ENCODE assay signal across 24 cellular contexts in genomic region chr16:68563631-68564366, GRCh38. TPM values are rescaled to one million over a fixed set of nuclear protein-coding genes. Genes with fewer than 3 reads are reported as not detected.
DNase-seq lines count a peak whose midpoint lies in the region; ATAC-seq, FAIRE-seq and TF ChIP-seq lines count a peak whose summit lies in the region.
"Had no signal": no experiment of that assay in that cellular context is flagged by ENCODE, and none has a peak within 500 bp of the region (broad histone marks: within the 10 kb centered on the region; RNA-seq: fewer than 3 reads in every experiment).

No MANE protein-coding gene starts in this region.

- no peak for DNase-seq in CD8-positive, alpha-beta memory T cell
- peak; percentile 9 for DNase-seq in GM23338 (ENCODE audit: low spot score)
- no peak for DNase-seq in K562 (ENCODE audit: extremely low read depth in 1 of 4, low spot score in 3 of 4)
- peak; percentile 32 for DNase-seq in mesendoderm
- no peak for DNase-seq in HAP-1 (ENCODE audit: low spot score in 2 of 2)
- DNase-seq: activated CD4-positive, alpha-beta memory T cell treated with anti-CD3 and anti-CD28 coated beads for 36 hours; amygdala; Calu3; central memory CD4-positive, alpha-beta T cell; GDM1; NCI-H1048; NCI-H2029; psoas muscle; stimulated activated naive CD4-positive, alpha-beta T cell treated with Interleukin-2 at 50 U/mL for 16 hours had no signal

- H2BK5ac ChIP-seq in mesendoderm (ENCODE audit: low read length) = no peak overlapping the region

- H3K4me2 ChIP-seq in GM23338 = no peak overlapping the region
- no peak overlapping the region for H3K4me2 ChIP-seq in K562 (ENCODE audit: insufficient read depth, low read length)
- H3K4me2 ChIP-seq in mesendoderm (ENCODE audit: low read length) = no peak overlapping the region
- H3K4me2 ChIP-seq: KMS-11, neural progenitor cell had no signal

- H3K9ac ChIP-seq in K562 (ENCODE audit: insufficient read depth in 1 of 2, low read depth in 2 of 2, low read length in 2 of 2) (no peak overlapping the region), mesendoderm (ENCODE audit: low read length) (no peak overlapping the region)
- H3K9ac ChIP-seq: KMS-11, neural progenitor cell had no signal

- peaks cover 55 to 99% (median 95%) of the 10 kb centered on the region in 5 donors for H3K9me3 Mint-ChIP-seq in CD8-positive, alpha-beta memory T cell
- peaks cover 100% of the 10 kb centered on the region for H3K9me3 Mint-ChIP-seq in GM23338

- CTCF ChIA-PET in CD8-positive, alpha-beta memory T cell (lab: Charles Lee) = no interaction called here
- CTCF ChIA-PET in K562 (lab: Yijun Ruan, JAX; ENCODE audit: low intra/inter-chr PET ratio) = no interaction called here

- H3K27ac Mint-ChIP-seq in CD8-positive, alpha-beta memory T cell = no peak overlapping the region
- H3K27ac Mint-ChIP-seq in GM23338 = no peak overlapping the region
- H3K27ac Mint-ChIP-seq: activated CD4-positive, alpha-beta memory T cell treated with anti-CD3 and anti-CD28 coated beads for 36 hours; neural progenitor cell; WTC11 had no signal

- H3K4me3 ChIP-seq in CD8-positive, alpha-beta memory T cell (ENCODE audit: low read length) = peak overlapping the region; percentile 12
- H3K4me3 ChIP-seq in GM23338 (no peak overlapping the region; the same call in 1 of the 2 replicates), K562 (no peak overlapping the region), mesendoderm (ENCODE audit: low read length) (peak overlapping the region; percentile 41), HAP-1 (no peak overlapping the region)
- H3K4me3 ChIP-seq: esophagus muscularis mucosa, gastroesophageal sphincter, psoas muscle, skin epidermis, tibial nerve had no signal

- TF ChIP-seq CTCF in GM23338 (conservative IDR thresholded peaks at IDR 0.05; ENCODE audit: low read depth in 2 of 2) (no peak), K562 (IDR thresholded peaks at IDR 0.05 in 2 of 3, conservative IDR thresholded peaks at IDR 0.05 in 1 of 3; ENCODE audit: insufficient read depth in 2 of 3, low read depth in 1 of 3, low read length in 3 of 3) (no peak)

- ATAC-seq in GM23338 = no peak
- no peak for ATAC-seq in K562
- ATAC-seq in HG02623 (IDR thresholded peaks at IDR 0.05; ENCODE audit: unreplicated experiment) = no peak
- ATAC-seq in SK-N-SH treated with all-trans-retinoic acid at 6 μM for 48 hours = no peak
- ATAC-seq: gastroesophageal sphincter, psoas muscle, WTC11 had no signal

- no peaks in the 10 kb centered on the region for H3K4me1 Mint-ChIP-seq in CD8-positive, alpha-beta memory T cell
- H3K4me1 Mint-ChIP-seq in GM23338 = no peaks in the 10 kb centered on the region
- H3K4me1 Mint-ChIP-seq: neural progenitor cell, WTC11 had no signal

- no peak for TF ChIP-seq RAD21 in K562 (CRISPR knock-in tag; conservative IDR thresholded peaks at IDR 0.05 in 1 of 2, IDR thresholded peaks at IDR 0.05 in 1 of 2)

- no peaks in the 10 kb centered on the region for H3K9me1 ChIP-seq in K562 (ENCODE audit: control insufficient read depth, insufficient read depth, low read length)

- H3K36me3 ChIP-seq in CD8-positive, alpha-beta memory T cell (ENCODE audit: insufficient read depth, low read length) = peaks cover 49% of the 10 kb centered on the region
- H3K36me3 ChIP-seq in GM23338 (ENCODE audit: insufficient read depth) = peaks cover 77% of the 10 kb centered on the region
- no peaks in the 10 kb centered on the region for H3K36me3 ChIP-seq in K562 (ENCODE audit: control insufficient read depth, insufficient read depth, low read length)
- peaks cover 10% of the 10 kb centered on the region for H3K36me3 ChIP-seq in mesendoderm (ENCODE audit: control insufficient read depth, insufficient read depth, low read length)
- H3K36me3 ChIP-seq in HAP-1 (replicated peaks) = peaks cover 11% of the 10 kb centered on the region

- no TSS peak for BruUV-seq in K562 (replicated peaks; lab: Mats Ljungman, UMichigan)

- no peaks in the 10 kb centered on the region for H3K27me3 Mint-ChIP-seq in CD8-positive, alpha-beta memory T cell
- peaks cover 5% of the 10 kb centered on the region for H3K27me3 Mint-ChIP-seq in GM23338 (ENCODE audit: insufficient read depth, low read depth, poor library complexity)
- H3K27me3 Mint-ChIP-seq: activated CD4-positive, alpha-beta memory T cell treated with anti-CD3 and anti-CD28 coated beads for 36 hours had no signal

- H3K4me1 ChIP-seq in CD8-positive, alpha-beta memory T cell (ENCODE audit: insufficient read depth, low read length) = no peaks in the 10 kb centered on the region
- H3K4me1 ChIP-seq in GM23338 (ENCODE audit: insufficient read depth) (no peaks in the 10 kb centered on the region), K562 (replicated peaks in 1 of 2; ENCODE audit: control insufficient read depth in 2 of 2, insufficient read depth in 2 of 2, low read length in 2 of 2) (no peaks in the 10 kb centered on the region), mesendoderm (ENCODE audit: control insufficient read depth, low read depth, low read length) (no peaks in the 10 kb centered on the region), HAP-1 (no peaks in the 10 kb centered on the region)
- H3K4me1 ChIP-seq: esophagus muscularis mucosa, gastroesophageal sphincter, neural progenitor cell, psoas muscle, tibial nerve had no signal

- H2AFZ ChIP-seq in GM23338 = no peak overlapping the region
- H2AFZ ChIP-seq in K562 (ENCODE audit: low read depth, low read length) = no peak overlapping the region
- H2AFZ ChIP-seq: neural progenitor cell had no signal

- H2BK120ac ChIP-seq in mesendoderm (ENCODE audit: low read depth, low read length) = no peak overlapping the region

- no peaks in the 10 kb centered on the region for H3K79me2 ChIP-seq in GM23338 (replicated peaks; ENCODE audit: insufficient read depth)
- H3K79me2 ChIP-seq in K562 (ENCODE audit: control insufficient read depth, insufficient read depth, low read length) = no peaks in the 10 kb centered on the region
- H3K79me2 ChIP-seq in mesendoderm (ENCODE audit: control insufficient read depth, insufficient read depth, low read length) = no peaks in the 10 kb centered on the region

- H2BK15ac ChIP-seq in mesendoderm (replicated peaks; ENCODE audit: low read depth) = no peak overlapping the region

- H3K56ac ChIP-seq in mesendoderm (ENCODE audit: low read length) = no peak overlapping the region

- H3K9me2 ChIP-seq in GM23338 (ENCODE audit: insufficient read depth) = no peaks in the 10 kb centered on the region

- intact Hi-C loops in K562 (cut with micrococcal nuclease) = no loop called here

- no peak overlapping the region for H3K4ac ChIP-seq in mesendoderm (ENCODE audit: low read depth, low read length)

- no peak overlapping the region for H4K5ac ChIP-seq in mesendoderm (ENCODE audit: low read length)

- no peak overlapping the region for H3K18ac ChIP-seq in mesendoderm (ENCODE audit: low read length)

- H3K9me3 ChIP-seq in CD8-positive, alpha-beta memory T cell (ENCODE audit: low read length) = peaks cover 89% of the 10 kb centered on the region
- peaks cover 16% of the 10 kb centered on the region for H3K9me3 ChIP-seq in K562 (replicated peaks; ENCODE audit: control insufficient read depth, insufficient read depth, low read depth, low read length)
- peaks cover 48% of the 10 kb centered on the region for H3K9me3 ChIP-seq in HAP-1

- H4K8ac ChIP-seq in mesendoderm (ENCODE audit: low read depth, low read length) = no peak overlapping the region

- peak overlapping the region in 1 of 7 donors; percentile 16 for H3K4me3 Mint-ChIP-seq in CD8-positive, alpha-beta memory T cell
- no peak overlapping the region for H3K4me3 Mint-ChIP-seq in GM23338
- H3K4me3 Mint-ChIP-seq: activated CD4-positive, alpha-beta memory T cell treated with anti-CD3 and anti-CD28 coated beads for 36 hours; neural progenitor cell; WTC11 had no signal

- H3K27ac ChIP-seq in CD8-positive, alpha-beta memory T cell (ENCODE audit: low read depth, low read length) = no peak overlapping the region
- H3K27ac ChIP-seq in GM23338 (ENCODE audit: low read depth) (no peak overlapping the region), K562 (ENCODE audit: extremely low read depth, low read depth, low read length) (no peak overlapping the region), mesendoderm (ENCODE audit: low read depth, low read length) (no peak overlapping the region)
- H3K27ac ChIP-seq: esophagus muscularis mucosa, gastroesophageal sphincter, KMS-11, neural progenitor cell, psoas muscle, skin epidermis, tibial nerve had no signal

- TF ChIP-seq POLR2A in K562 (conservative IDR thresholded peaks at IDR 0.05) = no peak

- POLR2A ChIA-PET in CD8-positive, alpha-beta memory T cell (lab: Charles Lee) = interaction anchor here (0.6 kb wide), 1 partner anchor 19 kb away, joined by 4 read pairs; no protein-coding TSS in a partner anchor
- POLR2A ChIA-PET in K562 (lab: Yijun Ruan, JAX) = interaction anchor here (1.4 kb wide), 1 partner anchor 8 kb away, joined by 4 read pairs; no protein-coding TSS in a partner anchor

- H4K20me1 ChIP-seq in GM23338 (replicated peaks; ENCODE audit: insufficient read depth) (no peaks in the 10 kb centered on the region), K562 (replicated peaks; ENCODE audit: control insufficient read depth, insufficient read depth, low read length) (no peaks in the 10 kb centered on the region)

- FAIRE-seq in K562 (lab: Jason Lieb, UNC) = no peak
- FAIRE-seq: GM19239 had no signal

- H3K27me3 ChIP-seq in CD8-positive, alpha-beta memory T cell (ENCODE audit: insufficient read depth, low read length, poor library complexity, severe bottlenecking) = no peaks in the 10 kb centered on the region
- H3K27me3 ChIP-seq in GM23338 (ENCODE audit: insufficient read depth) = no peaks in the 10 kb centered on the region
- H3K27me3 ChIP-seq in K562 (ENCODE audit: control insufficient read depth in 2 of 2, insufficient read depth in 2 of 2, low read length in 2 of 2) = no peaks in the 10 kb centered on the region
- peaks cover 2% of the 10 kb centered on the region for H3K27me3 ChIP-seq in mesendoderm (ENCODE audit: insufficient read depth, low read length, poor library complexity)
- H3K27me3 ChIP-seq in HAP-1 (ENCODE audit: low read depth) = no peaks in the 10 kb centered on the region
- H3K27me3 ChIP-seq: esophagus muscularis mucosa, gastroesophageal sphincter, neural progenitor cell, tibial nerve had no signal

- H3K79me1 ChIP-seq in mesendoderm (ENCODE audit: low read length) = no peaks in the 10 kb centered on the region

- in situ Hi-C loops in K562 (cut with MboI) (no loop called here), HAP-1 (cut with MboI; ENCODE audit: low sequenced_read_pairs) (no loop called here)

- H3F3A ChIP-seq in GM23338 (replicated peaks; ENCODE audit: low read depth) = peaks cover 10% of the 10 kb centered on the region; the same call in 1 of the 2 replicates

- 3% methylated on average over 7 of the region's 7 CpGs for WGBS in K562 (ENCODE audit: insufficient coverage, low coverage, missing lambda C conversion rate)
- WGBS in mesendoderm (ENCODE audit: extremely low coverage, insufficient coverage, low lambda C conversion rate) = no CpG with 5 or more reads among the region's 7 CpGs

- H3K23ac ChIP-seq in mesendoderm (ENCODE audit: low read length) = no peak overlapping the region

- no peak overlapping the region for H2AK5ac ChIP-seq in mesendoderm (ENCODE audit: low read length)

- no peak for TF ChIP-seq EP300 in K562 (IDR thresholded peaks at IDR 0.05; ENCODE audit: low read length)

- H3K36me3 Mint-ChIP-seq in CD8-positive, alpha-beta memory T cell = peaks cover 53 to 84% (median 73%) of the 10 kb centered on the region in 3 donors
- H3K36me3 Mint-ChIP-seq in GM23338 (ENCODE audit: low read depth) = peaks cover 90% of the 10 kb centered on the region

RNA-seq across cellular contexts. Expression of gene ZFP90, which starts 24.7 kb away (rescaled TPM):
- 10 to 100 TPM; 22.4 to 24.3 TPM for total RNA-seq in CD8-positive, alpha-beta memory T cell
- polyA plus RNA-seq in CD8-positive, alpha-beta memory T cell = 24.0 TPM
- 14.6 and 20.5 TPM in 2 replicates for total RNA-seq in GM23338 (2014; rRNA removed; shearing (Covaris generic))
- polyA plus RNA-seq in GM23338 (2016; fragmentation: Nextera tagmentation; extraction: Ambion mirVana) = 10.0 and 12.8 TPM in 2 replicates
- total RNA-seq in K562 (2011; cell fraction: chromatin; rRNA removed; ENCODE audit: low replicate concordance) = 0.79 and 3.6 TPM in 2 replicates
- 0.83 and 1.8 TPM in 2 replicates for total RNA-seq in K562 (2011; cell fraction: nucleolus; rRNA removed)
- total RNA-seq in K562 (2011; cell fraction: nucleoplasm; rRNA removed) = 1.9 and 25.6 TPM in 2 replicates
- 2.0 and 2.7 TPM in 2 replicates for total RNA-seq in K562 (2014; rRNA removed)
- total RNA-seq in K562 (2014; rRNA removed; fragmentation: Illumina TruSeq; extraction: Trizol) = 2.4 and 3.0 TPM in 2 replicates
- 1.8 and 2.6 TPM in 2 replicates for total RNA-seq in K562 (2015; rRNA removed; fragmentation: Illumina TruSeq; extraction: Trizol)
- total RNA-seq in K562 (2021) = 2.4 and 2.9 TPM in 2 replicates
- polyA plus RNA-seq in K562 (2011; rRNA removed) = 1.2 and 1.7 TPM in 2 replicates
- 0.80 and 1.4 TPM in 2 replicates for polyA plus RNA-seq in K562 (2011; cell fraction: cytosol; rRNA removed)
- 0.73 and 1.4 TPM in 2 replicates for polyA plus RNA-seq in K562 (2011; cell fraction: nucleus; rRNA removed)
- 2.2 and 7.6 TPM in 2 replicates for polyA plus RNA-seq in K562 (2012)
- 2.4 and 2.7 TPM in 2 replicates for polyA plus RNA-seq in K562 (2014; fragmentation: Illumina TruSeq; extraction: Trizol)
- polyA plus RNA-seq in K562 (2014; fragmentation: Nextera tagmentation; extraction: Ambion mirVana) = under 1 TPM; 0.66 to 0.78 TPM
- polyA plus RNA-seq in K562 (2014; rRNA removed) = 2.3 and 5.7 TPM in 2 replicates
- 2.0 and 2.2 TPM in 2 replicates for polyA minus RNA-seq in K562 (2011; rRNA and poly(A)+ RNA removed)
- polyA minus RNA-seq in K562 (2011; cell fraction: cytosol; rRNA and poly(A)+ RNA removed) = 0.27 and 1.6 TPM in 2 replicates
- polyA minus RNA-seq in K562 (2011; cell fraction: nucleus; rRNA and poly(A)+ RNA removed) = 0.89 and 1.1 TPM in 2 replicates
- polyA plus RNA-seq in mesendoderm (2013, experiment 1 of 2) = 7.2 TPM
- polyA plus RNA-seq in mesendoderm (2013, experiment 2 of 2) = 6.4 TPM

Comparison
In these comparisons a context has a peak if more than half of its experiments do, and no peak if none do; other contexts are left out.
1. DNase-seq: peak in GM23338 (single experiment) and mesendoderm (single experiment); none in CD8-positive, alpha-beta memory T cell (0 of 5), K562 (0 of 4) and HAP-1 (0 of 2).
2. H3K4me3 ChIP-seq: peak in CD8-positive, alpha-beta memory T cell (single experiment) and mesendoderm (single experiment); none in GM23338 (single experiment), K562 (single experiment) and HAP-1 (single experiment).